Comparison of ENCODE assay signal across 1 cellular context in the genomic region with DNA sequence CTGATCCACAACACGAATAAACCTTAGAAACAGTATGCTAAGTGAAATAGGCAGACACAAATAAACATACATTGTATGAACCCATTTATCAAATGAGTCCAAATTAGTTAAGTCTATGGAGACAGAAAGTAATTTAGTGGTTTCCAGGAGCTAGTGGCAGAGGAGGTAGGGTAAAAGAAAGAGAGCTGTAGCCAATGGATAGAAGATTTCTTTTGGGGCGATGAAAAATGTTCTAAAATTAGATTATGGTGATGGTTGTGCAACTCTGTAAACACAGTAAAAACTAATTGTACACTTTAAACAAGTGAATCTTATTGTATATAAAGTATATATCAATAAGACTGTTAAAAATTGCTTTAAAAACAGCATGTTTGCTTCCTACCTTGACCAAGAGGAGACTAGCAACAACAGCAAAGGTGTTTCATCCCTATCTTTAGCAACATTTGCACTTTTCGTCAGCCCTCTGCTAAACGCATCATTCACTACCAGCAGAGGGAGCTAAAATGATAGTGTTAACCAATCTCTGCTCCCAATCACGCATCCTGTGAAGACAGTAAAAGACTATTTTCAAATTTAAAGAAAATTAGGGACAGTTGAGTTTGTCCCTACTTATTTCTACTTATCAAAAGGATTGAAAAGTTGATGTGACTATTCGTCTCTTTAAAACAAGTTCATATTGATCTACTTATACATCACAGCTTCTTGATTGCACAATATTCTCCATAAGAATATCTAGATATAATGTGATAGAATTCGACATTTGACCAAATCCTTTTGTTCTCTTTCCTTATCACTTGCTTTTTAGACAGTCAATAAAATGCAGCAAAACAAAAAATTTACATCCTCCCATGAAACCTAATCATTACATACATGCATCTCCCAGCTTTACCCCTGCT.
TF ChIP-seq lines count a peak whose summit lies in the region.

No MANE protein-coding gene starts in this region.

TF ChIP-seq in HepG2, 621 proteins besides CTCF, POLR2A, EP300 and RAD21 (continued from another document):
- no peak for TF ChIP-seq FUBP1 (CRISPR knock-in tag; IDR thresholded peaks at IDR 0.05; ENCODE audit: borderline replicate concordance)
- no peak for TF ChIP-seq FOSL2 (CRISPR knock-in tag; IDR thresholded peaks at IDR 0.05)
- peak; percentile 80; the same call in 1 of the 2 replicates for TF ChIP-seq MIXL1 (CRISPR knock-in tag; IDR thresholded peaks at IDR 0.05)
- TF ChIP-seq SOX5 (CRISPR knock-in tag; IDR thresholded peaks at IDR 0.05; ENCODE audit: borderline replicate concordance): 0 out of 2 replicates have a peak, but pooled peaks have one; percentile 13
- TF ChIP-seq, protein P1, sequence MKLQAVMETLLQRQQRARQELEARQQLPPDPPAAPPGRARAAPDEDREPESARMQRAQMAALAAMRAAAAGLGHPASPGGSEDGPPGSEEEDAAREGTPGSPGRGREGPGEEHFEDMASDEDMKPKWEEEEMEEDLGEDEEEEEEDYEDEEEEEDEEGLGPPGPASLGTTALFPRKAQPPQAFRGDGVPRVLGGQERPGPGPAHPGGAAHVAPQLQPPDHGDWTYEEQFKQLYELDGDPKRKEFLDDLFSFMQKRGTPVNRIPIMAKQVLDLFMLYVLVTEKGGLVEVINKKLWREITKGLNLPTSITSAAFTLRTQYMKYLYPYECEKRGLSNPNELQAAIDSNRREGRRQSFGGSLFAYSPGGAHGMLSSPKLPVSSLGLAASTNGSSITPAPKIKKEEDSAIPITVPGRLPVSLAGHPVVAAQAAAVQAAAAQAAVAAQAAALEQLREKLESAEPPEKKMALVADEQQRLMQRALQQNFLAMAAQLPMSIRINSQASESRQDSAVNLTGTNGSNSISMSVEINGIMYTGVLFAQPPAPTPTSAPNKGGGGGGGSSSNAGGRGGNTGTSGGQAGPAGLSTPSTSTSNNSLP (IDR thresholded peaks at IDR 0.05; ENCODE audit: low read depth, low read length): no peak
- peak; percentile 92 for TF ChIP-seq STAG1 (CRISPR knock-in tag; IDR thresholded peaks at IDR 0.05)
- TF ChIP-seq MBD4 (IDR thresholded peaks at IDR 0.05; ENCODE audit: borderline replicate concordance, low read length): no peak
- TF ChIP-seq CEBPG (CRISPR knock-in tag; IDR thresholded peaks at IDR 0.05): peak; percentile 66; the same call in 1 of the 2 replicates
- peak; percentile 91 for TF ChIP-seq SMC3 (IDR thresholded peaks at IDR 0.05; ENCODE audit: low read length)
- TF ChIP-seq XRCC5 (optimal IDR thresholded peaks at IDR 0.05; ENCODE audit: low read length): no peak
- TF ChIP-seq GTF3A (CRISPR knock-in tag; conservative IDR thresholded peaks at IDR 0.05): no peak
- TF ChIP-seq CEBPB (IDR thresholded peaks at IDR 0.05; ENCODE audit: borderline replicate concordance, low read depth, low read length): peak; percentile 76
- no peak for TF ChIP-seq ZNF580 (CRISPR knock-in tag; IDR thresholded peaks at IDR 0.05; ENCODE audit: borderline replicate concordance, low read depth)
- no peak for TF ChIP-seq BCLAF1 (IDR thresholded peaks at IDR 0.05)
- TF ChIP-seq IKZF1 (IDR thresholded peaks at IDR 0.05): no peak
- TF ChIP-seq, protein P2, sequence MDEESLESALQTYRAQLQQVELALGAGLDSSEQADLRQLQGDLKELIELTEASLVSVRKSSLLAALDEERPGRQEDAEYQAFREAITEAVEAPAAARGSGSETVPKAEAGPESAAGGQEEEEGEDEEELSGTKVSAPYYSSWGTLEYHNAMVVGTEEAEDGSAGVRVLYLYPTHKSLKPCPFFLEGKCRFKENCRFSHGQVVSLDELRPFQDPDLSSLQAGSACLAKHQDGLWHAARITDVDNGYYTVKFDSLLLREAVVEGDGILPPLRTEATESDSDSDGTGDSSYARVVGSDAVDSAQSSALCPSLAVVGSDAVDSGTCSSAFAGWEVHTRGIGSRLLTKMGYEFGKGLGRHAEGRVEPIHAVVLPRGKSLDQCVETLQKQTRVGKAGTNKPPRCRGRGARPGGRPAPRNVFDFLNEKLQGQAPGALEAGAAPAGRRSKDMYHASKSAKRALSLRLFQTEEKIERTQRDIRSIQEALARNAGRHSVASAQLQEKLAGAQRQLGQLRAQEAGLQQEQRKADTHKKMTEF (CRISPR knock-in tag; IDR thresholded peaks at IDR 0.05): 0 out of 2 replicates have a peak, but pooled peaks have one; percentile 30
- no peak for TF ChIP-seq IRF2 (CRISPR knock-in tag; IDR thresholded peaks at IDR 0.05)
- peak; percentile 39; the same call in 1 of the 2 replicates for TF ChIP-seq RXRB (CRISPR knock-in tag; IDR thresholded peaks at IDR 0.05; ENCODE audit: borderline replicate concordance)
- no peak for TF ChIP-seq DMAP1 (CRISPR knock-in tag; IDR thresholded peaks at IDR 0.05)
- TF ChIP-seq CREB1 (IDR thresholded peaks at IDR 0.05): no peak
- TF ChIP-seq CREB1 (CRISPR knock-in tag; IDR thresholded peaks at IDR 0.05): 0 out of 2 replicates have a peak, but pooled peaks have one; percentile 44
- no peak for TF ChIP-seq FIP1L1 (IDR thresholded peaks at IDR 0.05; ENCODE audit: borderline replicate concordance, insufficient read depth, low read depth, low read length)
- no peak for TF ChIP-seq TCF12 (IDR thresholded peaks at IDR 0.05)
- no peak for TF ChIP-seq TCF12 (CRISPR knock-in tag; IDR thresholded peaks at IDR 0.05)
- TF ChIP-seq ZNF546 (CRISPR knock-in tag; conservative IDR thresholded peaks at IDR 0.05): no peak
- peak; percentile 20 to 37; a peak in 1 of 4 replicates for TF ChIP-seq MAFK (conservative IDR thresholded peaks at IDR 0.05 in 1 of 2, IDR thresholded peaks at IDR 0.05 in 1 of 2; ENCODE audit: low read length in 2 of 2)
